ENCODE assay signal across 18 cellular contexts in genomic region chr7:121006731-121007315, GRCh38. TPM values are rescaled to one million over a fixed set of nuclear protein-coding genes. Genes with fewer than 3 reads are reported as not detected.
DNase-seq lines count a peak whose midpoint lies in the region; ATAC-seq, FAIRE-seq and TF ChIP-seq lines count a peak whose summit lies in the region.
"Had no signal": no experiment of that assay in that cellular context is flagged by ENCODE, and none has a peak within 500 bp of the region (broad histone marks: within the 10 kb centered on the region; RNA-seq: fewer than 3 reads in every experiment).

No MANE protein-coding gene starts in this region.

- no TSS peak for BruUV-seq in K562 (replicated peaks; lab: Mats Ljungman, UMichigan)

- H3K27ac ChIP-seq in K562 (ENCODE audit: extremely low read depth, low read depth, low read length), result peak overlapping the region; percentile 62
- H3K27ac ChIP-seq in right lobe of liver, result peak overlapping the region in 2 of 3 donors; percentile 23 to 29
- H3K27ac ChIP-seq in smooth muscle cell (ENCODE audit: low read depth), result peak overlapping the region; percentile 82
- H3K27ac ChIP-seq: gastroesophageal sphincter had no signal

- H3K27me3 ChIP-seq in K562 (ENCODE audit: control insufficient read depth in 2 of 2, insufficient read depth in 2 of 2, low read length in 2 of 2) (no peaks in the 10 kb centered on the region), right lobe of liver (no peaks in the 10 kb centered on the region), smooth muscle cell (ENCODE audit: low read depth) (no peaks in the 10 kb centered on the region)
- H3K27me3 ChIP-seq: gastroesophageal sphincter, pancreas had no signal

- ATAC-seq in K562, result peak; percentile 73
- peak; percentile 20 to 57 (median 28) for ATAC-seq in right lobe of liver
- no peak for ATAC-seq in GM19463 (IDR thresholded peaks at IDR 0.05; ENCODE audit: unreplicated experiment)
- no peak for ATAC-seq in GM18907 (IDR thresholded peaks at IDR 0.05; ENCODE audit: unreplicated experiment)
- ATAC-seq: activated naive CD4-positive, alpha-beta T cell treated with anti-CD3 and anti-CD28 coated beads, Interleukin-2, amount 50 U/mL, for 72 hours; effector memory CD8-positive, alpha-beta T cell; gastroesophageal sphincter; T-helper 17 cell had no signal

- H4K20me1 ChIP-seq in K562 (replicated peaks; ENCODE audit: control insufficient read depth, insufficient read depth, low read length), result peaks cover 5% of the 10 kb centered on the region; the same call in 1 of the 2 replicates
- H4K20me1 ChIP-seq in smooth muscle cell (ENCODE audit: low read depth), result no peaks in the 10 kb centered on the region

- H3K9me1 ChIP-seq in K562 (ENCODE audit: control insufficient read depth, insufficient read depth, low read length), result no peaks in the 10 kb centered on the region

- H2AFZ ChIP-seq in K562 (ENCODE audit: low read depth, low read length) (no peak overlapping the region), smooth muscle cell (ENCODE audit: low read depth) (peak overlapping the region; percentile 56)

- H3K9me3 ChIP-seq in K562 (replicated peaks; ENCODE audit: control insufficient read depth, insufficient read depth, low read depth, low read length) (no peaks in the 10 kb centered on the region), right lobe of liver (no peaks in the 10 kb centered on the region), smooth muscle cell (replicated peaks; ENCODE audit: low read depth) (no peaks in the 10 kb centered on the region)
- H3K9me3 ChIP-seq: gastroesophageal sphincter, pancreas had no signal

- no peak for TF ChIP-seq CTCF in K562 (IDR thresholded peaks at IDR 0.05 in 2 of 3, conservative IDR thresholded peaks at IDR 0.05 in 1 of 3; ENCODE audit: insufficient read depth in 2 of 3, low read depth in 1 of 3, low read length in 3 of 3)
- no peak for TF ChIP-seq CTCF in right lobe of liver (IDR thresholded peaks at IDR 0.05)
- TF ChIP-seq CTCF in smooth muscle cell (IDR thresholded peaks at IDR 0.05; ENCODE audit: borderline replicate concordance, insufficient read depth, poor library complexity, severe bottlenecking), result no peak

- POLR2A ChIA-PET in K562 (lab: Yijun Ruan, JAX), result interaction anchor here (0.7 to 2.4 kb wide), 9 partner anchors 9 to 94 kb away, joined by 3 to 14 read pairs (median 4); no protein-coding TSS in a partner anchor

- H3K36me3 ChIP-seq in K562 (ENCODE audit: control insufficient read depth, insufficient read depth, low read length) (peaks cover 91% of the 10 kb centered on the region), right lobe of liver (peaks cover 0 to 2% (median 0%) of the 10 kb centered on the region in 4 donors), smooth muscle cell (ENCODE audit: low read depth) (no peaks in the 10 kb centered on the region)
- H3K36me3 ChIP-seq: gastroesophageal sphincter, pancreas had no signal

- intact Hi-C loops in K562 (cut with micrococcal nuclease), result no loop called here
- intact Hi-C loops in right lobe of liver (cut with DNase I), result no loop called here

- H3K79me2 ChIP-seq in K562 (ENCODE audit: control insufficient read depth, insufficient read depth, low read length), result peaks cover 100% of the 10 kb centered on the region
- H3K79me2 ChIP-seq in smooth muscle cell (ENCODE audit: low read depth), result peaks cover 29% of the 10 kb centered on the region

- CTCF ChIA-PET in K562 (lab: Yijun Ruan, JAX; ENCODE audit: low intra/inter-chr PET ratio), result interaction anchor here (0.5 to 1.3 kb wide), 2 partner anchors 11 to 39 kb away, joined by 3 read pairs; no protein-coding TSS in a partner anchor

- peak overlapping the region; percentile 78 for H3K4me2 ChIP-seq in K562 (ENCODE audit: insufficient read depth, low read length)
- peak overlapping the region; percentile 82 for H3K4me2 ChIP-seq in smooth muscle cell

- FAIRE-seq in K562 (lab: Jason Lieb, UNC), result peak; percentile 61
- FAIRE-seq: pancreas had no signal

- DNase-seq in MV-4-11 (lab: John Stamatoyannopoulos, UW), result peak; percentile 5
- DNase-seq in K562 (ENCODE audit: extremely low read depth in 1 of 4, low spot score in 3 of 4), result peak in 2 of 4 experiments; percentile 69 to 78
- DNase-seq in right lobe of liver, result no peak
- DNase-seq in smooth muscle cell (lab: John Stamatoyannopoulos, UW; ENCODE audit: unreplicated experiment), result no peak
- DNase-seq in GF-D8 (lab: John Stamatoyannopoulos, UW), result no peak
- no peak for DNase-seq in activated T-cell treated with anti-CD3 and anti-CD28 coated beads, Interleukin-2, amount 50 U/mL, for 48 hours
- DNase-seq: activated CD4-positive, alpha-beta T cell treated with anti-CD3 and anti-CD28 coated beads for 4 hours; effector memory CD8-positive, alpha-beta T cell; KG1; NCI-H146; NK-92 treated with Interleukin-12 subunit alpha and Interleukin-12 subunit beta, amount 100 ng/mL, for 24 hours; pancreas; Right ventricle myocardium superior; T-helper 17 cell had no signal

- in situ Hi-C loops in K562 (cut with MboI), result no loop called here

- TF ChIP-seq RAD21 in K562 (CRISPR knock-in tag; conservative IDR thresholded peaks at IDR 0.05 in 1 of 2, IDR thresholded peaks at IDR 0.05 in 1 of 2), result no peak

- WGBS in K562 (ENCODE audit: insufficient coverage, low coverage, missing lambda C conversion rate), result 11% methylated on average over 6 of the region's 6 CpGs
- WGBS in right lobe of liver (ENCODE audit: insufficient coverage, low coverage, low lambda C conversion rate, missing lambda C conversion rate), result 25% methylated on average over 6 of the region's 6 CpGs
- WGBS in smooth muscle cell (ENCODE audit: low lambda C conversion rate), result 45% methylated on average over 6 of the region's 6 CpGs

- TF ChIP-seq POLR2A in K562 (conservative IDR thresholded peaks at IDR 0.05) (no peak), right lobe of liver (IDR thresholded peaks at IDR 0.05) (no peak)

- peak; percentile 60 for TF ChIP-seq EP300 in K562 (IDR thresholded peaks at IDR 0.05; ENCODE audit: low read length)

- H3F3A ChIP-seq in smooth muscle cell (ENCODE audit: low read depth), result peaks cover 18% of the 10 kb centered on the region

- H3K4me3 ChIP-seq in K562 (peak overlapping the region; percentile 1; the same call in 1 of the 2 replicates), right lobe of liver (no peak overlapping the region), smooth muscle cell (peak overlapping the region; percentile 14)
- H3K4me3 ChIP-seq: gastroesophageal sphincter, pancreas had no signal

- peaks cover 15 to 57% of the 10 kb centered on the region in 2 experiments for H3K4me1 ChIP-seq in K562 (replicated peaks in 1 of 2; ENCODE audit: control insufficient read depth in 2 of 2, insufficient read depth in 2 of 2, low read length in 2 of 2)
- peaks cover 0 to 34% (median 11%) of the 10 kb centered on the region in 4 donors for H3K4me1 ChIP-seq in right lobe of liver
- peaks cover 26% of the 10 kb centered on the region for H3K4me1 ChIP-seq in smooth muscle cell (ENCODE audit: low read depth)
- H3K4me1 ChIP-seq: pancreas had no signal

- H3K9ac ChIP-seq in K562 (ENCODE audit: insufficient read depth in 1 of 2, low read depth in 2 of 2, low read length in 2 of 2) (peak overlapping the region; percentile 10 to 31; a peak in 3 of 4 replicates), smooth muscle cell (ENCODE audit: low read depth) (peak overlapping the region; percentile 36)

RNA-seq across cellular contexts. Expression of gene CPED1, which starts 18.3 kb away (rescaled TPM):
- 894 and 1,629 TPM in 2 replicates for total RNA-seq in K562 (2011; cell fraction: chromatin; rRNA removed; ENCODE audit: low replicate concordance)
- 336 and 368 TPM in 2 replicates for total RNA-seq in K562 (2011; cell fraction: nucleolus; rRNA removed)
- 603 and 625 TPM in 2 replicates for total RNA-seq in K562 (2011; cell fraction: nucleoplasm; rRNA removed)
- total RNA-seq in K562 (2014; rRNA removed), result 228 and 247 TPM in 2 replicates
- 393 and 413 TPM in 2 replicates for total RNA-seq in K562 (2014; rRNA removed; fragmentation: Illumina TruSeq; extraction: Trizol)
- total RNA-seq in K562 (2015; rRNA removed; fragmentation: Illumina TruSeq; extraction: Trizol), result 254 and 267 TPM in 2 replicates
- 290 and 301 TPM in 2 replicates for total RNA-seq in K562 (2021)
- 205 and 316 TPM in 2 replicates for polyA plus RNA-seq in K562 (2011; rRNA removed)
- 91.5 and 147 TPM in 2 replicates for polyA plus RNA-seq in K562 (2011; cell fraction: cytosol; rRNA removed)
- polyA plus RNA-seq in K562 (2011; cell fraction: nucleus; rRNA removed), result 211 and 239 TPM in 2 replicates
- polyA plus RNA-seq in K562 (2012), result 152 and 202 TPM in 2 replicates
- 288 and 329 TPM in 2 replicates for polyA plus RNA-seq in K562 (2014; fragmentation: Illumina TruSeq; extraction: Trizol)
- 100 to 1,000 TPM; 221 to 292 TPM for polyA plus RNA-seq in K562 (2014; fragmentation: Nextera tagmentation; extraction: Ambion mirVana)
- polyA plus RNA-seq in K562 (2014; rRNA removed), result 195 and 210 TPM in 2 replicates
- 717 and 810 TPM in 2 replicates for polyA minus RNA-seq in K562 (2011; rRNA and poly(A)+ RNA removed)
- polyA minus RNA-seq in K562 (2011; cell fraction: cytosol; rRNA and poly(A)+ RNA removed), result 96.8 and 138 TPM in 2 replicates
- 704 and 866 TPM in 2 replicates for polyA minus RNA-seq in K562 (2011; cell fraction: nucleus; rRNA and poly(A)+ RNA removed)
- 10 to 100 TPM; 24.3 to 45.8 (median 34.9) TPM for total RNA-seq in right lobe of liver
- 12.9 and 21.6 TPM in 2 replicates for total RNA-seq in smooth muscle cell
- polyA plus RNA-seq in smooth muscle cell, result 5.8 and 9.5 TPM in 2 replicates
- total RNA-seq: activated naive CD4-positive, alpha-beta T cell treated with anti-CD3 and anti-CD28 coated beads, Interleukin-2, amount 50 U/mL, for 72 hours had no signal

RNA-seq across cellular contexts. Expression of gene ING3, which starts 56.2 kb away (rescaled TPM):
- total RNA-seq in K562 (2011; cell fraction: chromatin; rRNA removed; ENCODE audit: low replicate concordance), result 16.8 and 65.4 TPM in 2 replicates
- 11.8 and 15.3 TPM in 2 replicates for total RNA-seq in K562 (2011; cell fraction: nucleolus; rRNA removed)
- 29.0 and 51.5 TPM in 2 replicates for total RNA-seq in K562 (2011; cell fraction: nucleoplasm; rRNA removed)
- total RNA-seq in K562 (2014; rRNA removed) (19.8 and 22.8 TPM in 2 replicates), K562 (2014; rRNA removed; fragmentation: Illumina TruSeq; extraction: Trizol) (50.4 and 59.3 TPM in 2 replicates), K562 (2015; rRNA removed; fragmentation: Illumina TruSeq; extraction: Trizol) (38.8 and 43.9 TPM in 2 replicates), K562 (2021) (37.0 and 38.1 TPM in 2 replicates), right lobe of liver (1 to 10 TPM; 4.5 to 6.5 (median 6.2) TPM), smooth muscle cell (11.8 and 23.1 TPM in 2 replicates)
- polyA plus RNA-seq in K562 (2011; rRNA removed) (38.2 and 54.6 TPM in 2 replicates), K562 (2014; fragmentation: Illumina TruSeq; extraction: Trizol) (50.3 and 58.0 TPM in 2 replicates), K562 (2014; fragmentation: Nextera tagmentation; extraction: Ambion mirVana) (100 to 1,000 TPM; 216 to 233 TPM), K562 (2014; rRNA removed) (36.0 and 43.8 TPM in 2 replicates), smooth muscle cell (8.4 and 12.4 TPM in 2 replicates)
- 8.1 and 14.7 TPM in 2 replicates for polyA plus RNA-seq in K562 (2011; cell fraction: cytosol; rRNA removed)
- 19.7 and 49.3 TPM in 2 replicates for polyA plus RNA-seq in K562 (2011; cell fraction: nucleus; rRNA removed)
- 34.5 and 42.1 TPM in 2 replicates for polyA plus RNA-seq in K562 (2012)
- 54.3 and 56.3 TPM in 2 replicates for polyA minus RNA-seq in K562 (2011; rRNA and poly(A)+ RNA removed)
- 12.3 and 13.2 TPM in 2 replicates for polyA minus RNA-seq in K562 (2011; cell fraction: cytosol; rRNA and poly(A)+ RNA removed)
- polyA minus RNA-seq in K562 (2011; cell fraction: nucleus; rRNA and poly(A)+ RNA removed), result 27.2 and 55.6 TPM in 2 replicates

Comparison
In these comparisons a context has a peak if more than half of its experiments do, and no peak if none do; other contexts are left out.
1. ATAC-seq: peak in K562 (single experiment) and right lobe of liver (4 of 4); none in GM19463 (single experiment) and GM18907 (single experiment).
2. H3K27ac ChIP-seq: peak in every context shown above with its lines; median percentile 82 in smooth muscle cell; 62 in K562; 26 in right lobe of liver.
3. H3K4me3 ChIP-seq: peak in K562 (single experiment) and smooth muscle cell (single experiment); none in right lobe of liver (0 of 3).
4. RNA of gene CPED1, which starts 18.3 kb away (total RNA-seq): 228 to 1,629 TPM in K562; 24.3 to 45.8 TPM in right lobe of liver and 12.9 to 21.6 TPM in smooth muscle cell; every median in the first group is over 4 times any median in the second.